In the genomic region with DNA sequence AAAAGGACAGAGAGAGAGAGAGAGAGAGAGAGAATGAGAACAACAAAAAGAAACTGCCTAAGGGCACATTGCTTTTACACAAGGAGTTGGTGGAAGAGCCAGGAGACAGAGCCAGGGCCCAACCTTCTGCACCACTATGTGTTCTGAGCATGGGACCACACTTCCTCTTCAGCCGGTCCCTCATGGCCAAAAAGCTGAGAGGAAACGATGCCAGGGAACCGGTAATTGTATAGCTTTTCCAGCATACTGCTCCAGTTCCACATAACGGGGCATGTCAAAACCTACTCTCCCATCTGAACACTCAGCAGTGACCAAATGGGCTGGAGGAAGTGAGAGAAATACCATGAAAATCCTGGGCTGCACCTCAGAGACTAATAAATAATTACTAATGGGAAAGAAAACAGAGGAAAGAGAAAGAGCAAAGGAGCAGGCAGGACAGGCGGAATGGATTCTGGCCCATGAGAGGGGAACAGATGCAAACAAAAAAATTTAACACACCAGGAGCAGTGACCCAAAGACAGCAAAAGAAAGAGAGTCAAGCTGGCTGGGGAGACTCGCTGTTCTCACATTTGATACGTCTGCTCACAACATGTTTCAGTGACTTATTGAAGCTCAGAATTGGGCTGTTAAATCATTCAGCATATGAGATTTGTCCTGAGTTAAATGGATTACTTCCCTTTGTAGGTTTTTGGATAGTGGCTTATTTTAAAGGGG, we compare ENCODE assay signal across 21 cellular contexts. TPM values are rescaled to one million over a fixed set of nuclear protein-coding genes. Genes with fewer than 3 reads are reported as not detected.
A peak's percentile ranks its signal among the peaks of the same experiment; 100 is the strongest.
DNase-seq lines count a peak whose midpoint lies in the region; ATAC-seq lines count a peak whose summit lies in the region.
"Had no signal": no experiment of that assay in that cellular context is flagged by ENCODE, and none has a peak within 500 bp of the region (broad histone marks: within the 10 kb centered on the region; RNA-seq: fewer than 3 reads in every experiment).

No MANE protein-coding gene starts in this region.

- DNase-seq in NCI-H82 (lab: John Stamatoyannopoulos, UW) = peak; percentile 2
- no peak for DNase-seq in NCI-H82 treated with DMSO at 0.1 percent for 48 hours (lab: John Stamatoyannopoulos, UW; ENCODE audit: unreplicated experiment)
- peak; percentile 42 for DNase-seq in RPMI7951 (ENCODE audit: low read depth)
- DNase-seq in left ventricle myocardium superior = no peak
- DNase-seq in sciatic nerve (ENCODE audit: low spot score) = no peak
- DNase-seq in SIG-M5 (lab: John Stamatoyannopoulos, UW) = no peak
- DNase-seq: 8988T, COR-L47, GDM1, KBM-7, NCI-H1092, NCI-H1436 treated with DMSO at 0.1 percent for 48 hours, NCI-H2029, NCI-H2171, NCI-H526, Peyer's patch, SHP77, SK-N-SH had no signal

- ATAC-seq in left ventricle myocardium superior = peak; percentile 49
- ATAC-seq in sciatic nerve = peak; percentile 71
- ATAC-seq in GM18870 (IDR thresholded peaks at IDR 0.05; ENCODE audit: unreplicated experiment) = no peak
- no peak for ATAC-seq in GM18517 (IDR thresholded peaks at IDR 0.05; ENCODE audit: unreplicated experiment)
- ATAC-seq: HepG2 had no signal

- intact Hi-C loops in left ventricle myocardium superior (cut with micrococcal nuclease) = no loop called here
- intact Hi-C loops in sciatic nerve (cut with DNase I) = no loop called here

RNA-seq across cellular contexts. Expression of a gene that starts 52.0 kb away (rescaled TPM):
- total RNA-seq in RPMI7951 (2014; rRNA removed; shearing (Covaris generic)) = 0.84 and 0.88 TPM in 2 replicates
- total RNA-seq in left ventricle myocardium superior (3.0 TPM), sciatic nerve (6.1 TPM)

Comparison
In these comparisons a context has a peak if more than half of its experiments do, and no peak if none do; other contexts are left out.
1. DNase-seq: peak in NCI-H82 (single experiment) and RPMI7951 (single experiment); none in NCI-H82 treated with DMSO at 0.1 percent for 48 hours (single experiment), left ventricle myocardium superior (single experiment), sciatic nerve (single experiment) and SIG-M5 (single experiment).
2. ATAC-seq: peak in left ventricle myocardium superior (single experiment) and sciatic nerve (single experiment); none in GM18870 (single experiment) and GM18517 (single experiment).